25 cellular contexts compared by ENCODE assay signal in the genomic region with DNA sequence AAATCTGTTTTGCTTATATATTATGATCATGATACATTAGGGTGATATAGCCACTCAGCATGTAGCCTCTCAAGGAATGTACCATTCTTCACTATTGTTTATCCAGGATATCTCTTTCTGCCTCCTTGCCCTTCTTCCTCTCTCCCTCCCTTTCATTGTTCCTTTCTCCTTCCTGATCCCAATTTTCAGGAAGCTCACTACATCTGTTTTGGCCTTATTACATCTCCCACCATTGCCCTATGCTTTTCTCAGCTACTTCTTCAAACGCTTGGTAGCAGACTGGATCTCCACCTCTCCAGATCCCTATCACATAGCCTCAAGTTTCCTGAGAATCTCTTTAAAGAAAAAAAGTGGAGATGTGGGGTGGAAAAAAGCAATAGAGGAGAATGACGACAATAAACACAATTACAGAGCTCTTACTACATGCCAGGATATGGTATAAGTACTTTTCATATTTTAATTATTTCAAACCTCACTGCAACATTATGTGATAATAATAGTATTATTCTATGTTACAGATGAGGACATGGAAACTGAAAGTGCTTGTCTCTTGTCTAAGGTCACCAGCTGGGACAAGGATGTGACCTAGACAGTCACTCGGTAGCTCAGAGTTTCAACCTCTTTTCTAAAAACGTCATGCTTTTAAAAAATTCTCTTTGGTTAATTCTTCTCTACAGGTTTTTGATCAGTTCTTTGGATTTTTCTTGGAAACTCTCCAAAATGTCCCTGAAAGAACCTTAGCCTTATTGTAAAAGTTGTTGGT.
DNase-seq lines count a peak whose midpoint lies in the region; ATAC-seq, FAIRE-seq and TF ChIP-seq lines count a peak whose summit lies in the region.
"Had no signal": no experiment of that assay in that cellular context is flagged by ENCODE, and none has a peak within 500 bp of the region (broad histone marks: within the 10 kb centered on the region; RNA-seq: fewer than 3 reads in every experiment).

No MANE protein-coding gene starts in this region.

- H3K9me3 ChIP-seq in endothelial cell of umbilical vein (replicated peaks; ENCODE audit: control insufficient read depth, insufficient read depth, low read length) (no peaks in the 10 kb centered on the region), tibial nerve (no peaks in the 10 kb centered on the region)
- H3K9me3 ChIP-seq: A549; BLaER1 treated with 17β-estradiol and CSF1 and Interleukin-3, amounts not matched to agents 10 nM and 100 nM had no signal

- CTCF ChIA-PET in endothelial cell of umbilical vein (lab: Charles Lee) = interaction anchor here (1.3 kb wide), 2 partner anchors 10 to 316 kb away, joined by 3 to 5 read pairs; no protein-coding TSS in a partner anchor

- FAIRE-seq in endothelial cell of umbilical vein (lab: Jason Lieb, UNC) = peak; percentile 58
- FAIRE-seq: A549, D721Med, GM18507 had no signal

- H3K4me2 ChIP-seq in endothelial cell of umbilical vein (ENCODE audit: insufficient read depth, low read length) = peak overlapping the region; percentile 59
- H3K4me2 ChIP-seq: A549 had no signal

- H3K4me1 Mint-ChIP-seq in immature natural killer cell = no peaks in the 10 kb centered on the region

- H3K4me1 ChIP-seq in endothelial cell of umbilical vein (ENCODE audit: control insufficient read depth, extremely low read depth, insufficient read depth, low read length) (peaks cover 34% of the 10 kb centered on the region), tibial nerve (peaks cover 0 to 20% (median 0%) of the 10 kb centered on the region in 4 donors)
- H3K4me1 ChIP-seq: A549 had no signal

- H3K9me3 Mint-ChIP-seq in immature natural killer cell = peaks cover 4 to 20% (median 10%) of the 10 kb centered on the region in 6 donors

- BruUV-seq in endothelial cell of umbilical vein (replicated peaks; lab: Mats Ljungman, UMichigan) = TSS peak; percentile 67

- H3K27ac ChIP-seq in endothelial cell of umbilical vein (ENCODE audit: insufficient read depth, low read depth, low read length) (peak overlapping the region; percentile 78), tibial nerve (no peak overlapping the region)
- H3K27ac ChIP-seq: A549; BLaER1 treated with 17β-estradiol and CSF1 and Interleukin-3, amounts not matched to agents 10 nM and 100 nM; GM23248 had no signal

- no peaks in the 10 kb centered on the region for H3K36me3 Mint-ChIP-seq in immature natural killer cell

- peak overlapping the region; percentile 25 for H3K9ac ChIP-seq in endothelial cell of umbilical vein (replicated peaks; ENCODE audit: extremely low read depth, insufficient read depth, low read length)
- H3K9ac ChIP-seq: BLaER1 treated with 17β-estradiol and CSF1 and Interleukin-3, amounts not matched to agents 10 nM and 100 nM; GM23248 had no signal

- H2AFZ ChIP-seq in endothelial cell of umbilical vein (ENCODE audit: low read depth, low read length) = peak overlapping the region; percentile 79
- H2AFZ ChIP-seq: GM23248 had no signal

- dilution Hi-C loops in endothelial cell of umbilical vein (cut with MboI; ENCODE audit: extremely low pct_ligation_motif_present, low sequenced_read_pairs) = no loop called here

- peak; percentile 47 for TF ChIP-seq POLR2A in endothelial cell of umbilical vein (IDR thresholded peaks at IDR 0.05; ENCODE audit: low read depth, low read length)
- no peak for TF ChIP-seq POLR2A in tibial nerve (IDR thresholded peaks at IDR 0.05)

- H3K4me3 Mint-ChIP-seq in immature natural killer cell = no peak overlapping the region
- H3K4me3 Mint-ChIP-seq: CD4-positive, alpha-beta T cell had no signal

- WGBS in tibial nerve, 2 donors = 47 to 58% methylated on average over 4 of the region's 4 CpGs

- H3K36me3 ChIP-seq in endothelial cell of umbilical vein (ENCODE audit: control insufficient read depth in 2 of 2, extremely low read depth in 1 of 2, insufficient read depth in 2 of 2, low read length in 2 of 2) (no peaks in the 10 kb centered on the region), tibial nerve (no peaks in the 10 kb centered on the region)
- H3K36me3 ChIP-seq: BLaER1 treated with 17β-estradiol and CSF1 and Interleukin-3, amounts not matched to agents 10 nM and 100 nM had no signal

- H3K79me2 ChIP-seq in endothelial cell of umbilical vein (ENCODE audit: control insufficient read depth, insufficient read depth, low read length) = no peaks in the 10 kb centered on the region

- H4K20me1 ChIP-seq in endothelial cell of umbilical vein (replicated peaks; ENCODE audit: control insufficient read depth, extremely low read depth, insufficient read depth, low read length) = no peaks in the 10 kb centered on the region
- H4K20me1 ChIP-seq: BLaER1 treated with 17β-estradiol and CSF1 and Interleukin-3, amounts not matched to agents 10 nM and 100 nM had no signal

- H3K27ac Mint-ChIP-seq in immature natural killer cell = no peak overlapping the region
- H3K27ac Mint-ChIP-seq: CD4-positive, alpha-beta T cell had no signal

- POLR2A ChIA-PET in endothelial cell of umbilical vein (lab: Charles Lee) = interaction anchor here (0.5 kb wide), 2 partner anchors 121 to 313 kb away, joined by 3 read pairs; no protein-coding TSS in a partner anchor

- intact Hi-C loops in endothelial cell of umbilical vein (cut with micrococcal nuclease) = loop anchor here (1.0 to 5.0 kb wide), 7 partner anchors 235 to 956 kb away; no protein-coding TSS in a partner anchor

- ATAC-seq in HG02870 (IDR thresholded peaks at IDR 0.05; ENCODE audit: unreplicated experiment) = no peak
- ATAC-seq: A549, PC-3 had no signal

- no peak for TF ChIP-seq EP300 in tibial nerve (IDR thresholded peaks at IDR 0.05)

- no peaks in the 10 kb centered on the region for H3K27me3 Mint-ChIP-seq in immature natural killer cell (ENCODE audit: low read depth in 3 of 3)
- H3K27me3 Mint-ChIP-seq: CD4-positive, alpha-beta T cell had no signal

- H3K9me1 ChIP-seq in endothelial cell of umbilical vein (replicated peaks; ENCODE audit: control insufficient read depth, extremely low read depth, insufficient read depth, low read length) = no peaks in the 10 kb centered on the region

- H3K27me3 ChIP-seq in endothelial cell of umbilical vein (ENCODE audit: control insufficient read depth in 2 of 2, insufficient read depth in 2 of 2, low read length in 2 of 2) (no peaks in the 10 kb centered on the region), tibial nerve (no peaks in the 10 kb centered on the region)
- H3K27me3 ChIP-seq: BLaER1 treated with 17β-estradiol and CSF1 and Interleukin-3, amounts not matched to agents 10 nM and 100 nM had no signal

- peak; percentile 45 for DNase-seq in NAMALWA (ENCODE audit: low spot score)
- DNase-seq in RPMI7951 (ENCODE audit: low read depth) = peak; percentile 17
- peak; percentile 95 for DNase-seq in endothelial cell of umbilical vein (ENCODE audit: low read depth, low spot score)
- DNase-seq in pulmonary artery endothelial cell (ENCODE audit: low read depth, low spot score) = peak; percentile 32
- DNase-seq in immature natural killer cell = no peak
- DNase-seq in tibial nerve (ENCODE audit: low spot score in 2 of 2) = no peak
- DNase-seq: AML-193; CD4-positive, alpha-beta T cell; GM23248; H7; Kasumi-1; NCI-H1048; NCI-H1417; NCI-H1694 treated with DMSO at 0.1 percent for 48 hours; NCI-H2081; NCI-H2227 treated with DMSO at 0.1 percent for 48 hours; NCI-H510A; NCI-H69; PC-3; SHP77 had no signal

- no peak for TF ChIP-seq CTCF in endothelial cell of umbilical vein (IDR thresholded peaks at IDR 0.05; ENCODE audit: extremely low read depth in 1 of 2, insufficient read depth in 1 of 2, low read depth in 1 of 2, low read length in 2 of 2)
- no peak for TF ChIP-seq CTCF in tibial nerve (IDR thresholded peaks at IDR 0.05)

- H3K4me3 ChIP-seq in endothelial cell of umbilical vein (replicated peaks in 1 of 3; ENCODE audit: insufficient read depth in 1 of 3, low read depth in 1 of 3, low read length in 3 of 3) = no peak overlapping the region
- no peak overlapping the region for H3K4me3 ChIP-seq in tibial nerve
- H3K4me3 ChIP-seq: A549; BLaER1 treated with 17β-estradiol and CSF1 and Interleukin-3, amounts not matched to agents 10 nM and 100 nM; GM23248 had no signal

TF ChIP-seq in endothelial cell of umbilical vein, 7 proteins besides CTCF, POLR2A, EP300 and RAD21:
- TF ChIP-seq, protein P1, sequence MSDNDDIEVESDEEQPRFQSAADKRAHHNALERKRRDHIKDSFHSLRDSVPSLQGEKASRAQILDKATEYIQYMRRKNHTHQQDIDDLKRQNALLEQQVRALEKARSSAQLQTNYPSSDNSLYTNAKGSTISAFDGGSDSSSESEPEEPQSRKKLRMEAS (IDR thresholded peaks at IDR 0.05; ENCODE audit: insufficient read depth, insufficient read length) = no peak
- no peak for TF ChIP-seq JUN (IDR thresholded peaks at IDR 0.05; ENCODE audit: borderline replicate concordance, insufficient read depth, insufficient read length, low read depth)
- TF ChIP-seq FOS (IDR thresholded peaks at IDR 0.05; ENCODE audit: borderline replicate concordance, insufficient read depth, low read length) = no peak
- peak; percentile 44 for TF ChIP-seq POLR2AphosphoS5 (IDR thresholded peaks at IDR 0.05; ENCODE audit: insufficient read depth, low read depth, low read length)
- TF ChIP-seq GATA2 (IDR thresholded peaks at IDR 0.05; ENCODE audit: insufficient read depth, insufficient read length, low read depth, low read length) = peak; percentile 87
- no peak for TF ChIP-seq EZH2 (IDR thresholded peaks at IDR 0.05; ENCODE audit: borderline replicate concordance, low read depth, low read length, severe bottlenecking)
- no peak for TF ChIP-seq MYC (IDR thresholded peaks at IDR 0.05; ENCODE audit: low read depth, low read length)

Comparison
In these comparisons a context has a peak if more than half of its experiments do, and no peak if none do; other contexts are left out.
1. DNase-seq: peak in NAMALWA (single experiment), RPMI7951 (single experiment), endothelial cell of umbilical vein (single experiment) and pulmonary artery endothelial cell (single experiment); none in immature natural killer cell (0 of 3) and tibial nerve (0 of 2).